ENCODE assay signal across 21 cellular contexts in genomic region chr6:1187293-1188131, GRCh38.
"Had no signal": no experiment of that assay in that cellular context is flagged by ENCODE, and none has a peak within 500 bp of the region (broad histone marks: within the 10 kb centered on the region; RNA-seq: fewer than 3 reads in every experiment).

No MANE protein-coding gene starts in this region.

- H3K4me1 ChIP-seq: transverse colon, uterus had no signal

- H3K9me3 Mint-ChIP-seq: activated B cell treated with CpG ODN at 0.5 μM for 24 hours; activated CD4-positive, alpha-beta memory T cell treated with anti-CD3 and anti-CD28 coated beads for 36 hours; activated naive CD8-positive, alpha-beta T cell treated with anti-CD3 and anti-CD28 coated beads, Interleukin-2, amount 10 ng/mL, durations not matched to agents 7 days and 5 days; mesothelial cell of epicardium; natural killer cell; stimulated activated naive CD8-positive, alpha-beta T cell treated with anti-CD3 and anti-CD28 coated beads, Interleukin-15, amount 100 ng/mL, for 72 hours had no signal

- H3K27ac Mint-ChIP-seq: activated B cell treated with CpG ODN at 0.5 μM for 24 hours; activated CD4-positive, alpha-beta memory T cell treated with anti-CD3 and anti-CD28 coated beads for 36 hours; activated CD4-positive, alpha-beta T cell treated with anti-CD3 and anti-CD28 coated beads for 36 hours; activated naive CD8-positive, alpha-beta T cell treated with anti-CD3 and anti-CD28 coated beads, Interleukin-2, amount 10 ng/mL, durations not matched to agents 7 days and 5 days; mesothelial cell of epicardium; natural killer cell; stimulated activated naive CD8-positive, alpha-beta T cell treated with anti-CD3 and anti-CD28 coated beads, Interleukin-15, amount 100 ng/mL, for 72 hours had no signal

- H3K27ac ChIP-seq: cardiac muscle cell, transverse colon, uterus had no signal

- H3K36me3 ChIP-seq: cardiac muscle cell, transverse colon, uterus had no signal

- H3K4me3 ChIP-seq: cardiac muscle cell, lung, transverse colon, uterus had no signal

- H3K4me3 Mint-ChIP-seq: activated B cell treated with CpG ODN at 0.5 μM for 24 hours; activated CD4-positive, alpha-beta memory T cell treated with anti-CD3 and anti-CD28 coated beads for 36 hours; activated CD4-positive, alpha-beta T cell treated with anti-CD3 and anti-CD28 coated beads for 36 hours; activated naive CD8-positive, alpha-beta T cell treated with anti-CD3 and anti-CD28 coated beads, Interleukin-2, amount 10 ng/mL, durations not matched to agents 7 days and 5 days; mesothelial cell of epicardium; natural killer cell; stimulated activated naive CD8-positive, alpha-beta T cell treated with anti-CD3 and anti-CD28 coated beads, Interleukin-15, amount 100 ng/mL, for 72 hours had no signal

- H3K4me1 Mint-ChIP-seq: activated B cell treated with CpG ODN at 0.5 μM for 24 hours; activated CD4-positive, alpha-beta T cell treated with anti-CD3 and anti-CD28 coated beads for 36 hours; activated naive CD8-positive, alpha-beta T cell treated with anti-CD3 and anti-CD28 coated beads, Interleukin-2, amount 10 ng/mL, durations not matched to agents 7 days and 5 days; natural killer cell; stimulated activated naive CD8-positive, alpha-beta T cell treated with anti-CD3 and anti-CD28 coated beads, Interleukin-15, amount 100 ng/mL, for 72 hours had no signal

- H3K27me3 ChIP-seq: uterus had no signal

- ATAC-seq: activated CD4-positive, alpha-beta T cell treated with anti-CD3 and anti-CD28 coated beads for 36 hours; natural killer cell; stimulated activated naive CD8-positive, alpha-beta T cell treated with anti-CD3 and anti-CD28 coated beads, Interleukin-15, amount 100 ng/mL, for 72 hours had no signal

- H3K36me3 Mint-ChIP-seq: activated CD4-positive, alpha-beta memory T cell treated with anti-CD3 and anti-CD28 coated beads for 36 hours; activated naive CD8-positive, alpha-beta T cell treated with anti-CD3 and anti-CD28 coated beads, Interleukin-2, amount 10 ng/mL, durations not matched to agents 7 days and 5 days; mesothelial cell of epicardium; natural killer cell had no signal

- H3K27me3 Mint-ChIP-seq: activated naive CD8-positive, alpha-beta T cell treated with anti-CD3 and anti-CD28 coated beads, Interleukin-2, amount 10 ng/mL, durations not matched to agents 7 days and 5 days had no signal

- DNase-seq: activated B cell treated with CpG ODN at 0.5 μM for 24 hours; activated CD4-positive, alpha-beta memory T cell treated with anti-CD3 and anti-CD28 coated beads for 36 hours; activated CD4-positive, alpha-beta T cell treated with anti-CD3 and anti-CD28 coated beads for 36 hours; activated naive CD4-positive, alpha-beta T cell treated with Interleukin-2 at 50 U/mL for 16 hours; activated naive CD8-positive, alpha-beta T cell treated with anti-CD3 and anti-CD28 coated beads, Interleukin-2, amount 10 ng/mL, durations not matched to agents 7 days and 5 days; activated T-cell treated with anti-CD3 and anti-CD28 coated beads, Interleukin-2, amount 50 U/mL, for 48 hours; amygdala; cortex of kidney; erythroblast; glutamatergic neuron; hippocampal formation; natural killer cell; retina; stimulated activated CD4-positive, alpha-beta T cell treated with anti-CD3 and anti-CD28 coated beads, Interleukin-12 subunit alpha, Interleukin-12 subunit beta, amount 100 ng/mL, for 4 hours; stimulated activated naive CD8-positive, alpha-beta T cell treated with anti-CD3 and anti-CD28 coated beads, Interleukin-15, amount 100 ng/mL, for 72 hours; T-helper 1 cell; transverse colon; uterus had no signal

- H3K9me3 ChIP-seq: transverse colon, uterus had no signal
